8 cellular contexts compared by ENCODE assay signal in genomic region chr7:143380646-143381426, GRCh38. TPM values are rescaled to one million over a fixed set of nuclear protein-coding genes. Genes with fewer than 3 reads are reported as not detected.
DNase-seq lines count a peak whose midpoint lies in the region; ATAC-seq and TF ChIP-seq lines count a peak whose summit lies in the region.

Gene ZYX, plus strand, starts transcription at chr7:143381345. Its CDS starts 227 bp downstream, at chr7:143381572.

- H3K9me3 Mint-ChIP-seq in activated CD4-positive, alpha-beta T cell treated with anti-CD3 and anti-CD28 coated beads, Interleukin-2, amount 10 ng/mL, durations not matched to agents 7 days and 5 days: no peaks in the 10 kb centered on the region

- peak within 1 kb of the TSS; percentile 93 for H3K27ac Mint-ChIP-seq in activated CD4-positive, alpha-beta T cell treated with anti-CD3 and anti-CD28 coated beads, Interleukin-2, amount 10 ng/mL, durations not matched to agents 7 days and 5 days

- peaks cover 9% of the 10 kb centered on the region for H3K36me3 Mint-ChIP-seq in activated CD4-positive, alpha-beta T cell treated with anti-CD3 and anti-CD28 coated beads, Interleukin-2, amount 10 ng/mL, durations not matched to agents 7 days and 5 days (ENCODE audit: low read depth)

- peak within 1 kb of the TSS; percentile 84 for H3K4me3 Mint-ChIP-seq in activated CD4-positive, alpha-beta T cell treated with anti-CD3 and anti-CD28 coated beads, Interleukin-2, amount 10 ng/mL, durations not matched to agents 7 days and 5 days

- peak within 1 kb of the TSS; percentile 95 to 99 for H3K27ac ChIP-seq in coronary artery

- DNase-seq in AG09309 (ENCODE audit: low read depth) (peak; percentile 69), NCI-H524 (lab: John Stamatoyannopoulos, UW) (peak; percentile 68 to 70), coronary artery (ENCODE audit: low spot score) (peak; percentile 98), left kidney (ENCODE audit: low read depth, low spot score) (peak; percentile 95)
- peak; percentile 87 for DNase-seq in activated CD4-positive, alpha-beta T cell treated with anti-CD3 and anti-CD28 coated beads, Interleukin-2, amount 10 ng/mL, durations not matched to agents 7 days and 5 days
- DNase-seq in stimulated activated CD4-positive, alpha-beta T cell treated with anti-CD3 and anti-CD28 coated beads, Interleukin-2, amount 100 ng/mL, for 4 hours (ENCODE audit: low read depth): peak; percentile 85

- peak; percentile 82 for ATAC-seq in GM19025 (IDR thresholded peaks at IDR 0.05; ENCODE audit: low read depth, unreplicated experiment)
- ATAC-seq in HG03280 (IDR thresholded peaks at IDR 0.05; ENCODE audit: unreplicated experiment): peak; percentile 74

- CTCF ChIA-PET in activated CD4-positive, alpha-beta T cell treated with anti-CD3 and anti-CD28 coated beads, Interleukin-2, amount 10 ng/mL, durations not matched to agents 7 days and 5 days (lab: Charles Lee): interaction anchor here (0.6 to 3.5 kb wide), 32 partner anchors 9 to 865 kb away, joined by 3 to 31 read pairs (median 5); partner anchors contain the start of genes CLCN1 and GSTK1

- H3K4me3 ChIP-seq in AG09309 (ENCODE audit: control insufficient read depth, low read depth, low read length) (peak within 1 kb of the TSS; percentile 92), coronary artery (peak within 1 kb of the TSS; percentile 79)

- TF ChIP-seq CTCF in AG09309 (IDR thresholded peaks at IDR 0.05; ENCODE audit: control insufficient read depth, insufficient read depth, low read depth, low read length, missing control alignments): no peak
- no peak for TF ChIP-seq CTCF in coronary artery (IDR thresholded peaks at IDR 0.05)

- H3K27me3 Mint-ChIP-seq in activated CD4-positive, alpha-beta T cell treated with anti-CD3 and anti-CD28 coated beads, Interleukin-2, amount 10 ng/mL, durations not matched to agents 7 days and 5 days: no peaks in the 10 kb centered on the region

- peaks cover 37% of the 10 kb centered on the region for H3K4me1 Mint-ChIP-seq in activated CD4-positive, alpha-beta T cell treated with anti-CD3 and anti-CD28 coated beads, Interleukin-2, amount 10 ng/mL, durations not matched to agents 7 days and 5 days

- POLR2A ChIA-PET in activated CD4-positive, alpha-beta T cell treated with anti-CD3 and anti-CD28 coated beads, Interleukin-2, amount 10 ng/mL, durations not matched to agents 7 days and 5 days (lab: Charles Lee): no interaction called here

RNA-seq across cellular contexts. Expression of gene ZYX, which starts in this region (rescaled TPM):
- 100 to 1,000 TPM; 189 TPM for total RNA-seq in activated CD4-positive, alpha-beta T cell treated with anti-CD3 and anti-CD28 coated beads, Interleukin-2, amount 10 ng/mL, durations not matched to agents 7 days and 5 days

Comparison
In these comparisons a context has a peak if more than half of its experiments do, and no peak if none do; other contexts are left out.
1. Peak in every context shown above with its lines: DNase-seq, ATAC-seq, H3K4me3 ChIP-seq and H3K27ac ChIP-seq.